9 cellular contexts compared by ENCODE assay signal in genomic region chr12:107320929-107321618, GRCh38.
DNase-seq lines count a peak whose midpoint lies in the region; ATAC-seq and TF ChIP-seq lines count a peak whose summit lies in the region.
"Had no signal": no experiment of that assay in that cellular context is flagged by ENCODE, and none has a peak within 500 bp of the region (broad histone marks: within the 10 kb centered on the region; RNA-seq: fewer than 3 reads in every experiment).

No MANE protein-coding gene starts in this region.

- TF ChIP-seq CTCF in right atrium auricular region (IDR thresholded peaks at IDR 0.05) (no peak), spleen (IDR thresholded peaks at IDR 0.05 in 8 of 11, conservative IDR thresholded peaks at IDR 0.05 in 3 of 11) (no peak)

- H3K27ac ChIP-seq in right atrium auricular region (no peak overlapping the region), spleen (peak overlapping the region in 3 of 8 donors; percentile 30 to 69 (median 63))

- intact Hi-C loops in spleen (cut with DNase I; ENCODE audit: low total_unique reads), result no loop called here

- ATAC-seq in HG02973 (IDR thresholded peaks at IDR 0.05; ENCODE audit: unreplicated experiment), result no peak

- H3K27me3 ChIP-seq in right atrium auricular region, result no peaks in the 10 kb centered on the region
- peaks cover 0 to 84% (median 44%) of the 10 kb centered on the region in 7 donors for H3K27me3 ChIP-seq in spleen (replicated peaks in 1 of 7)

- peaks cover 0 to 30% of the 10 kb centered on the region in 2 donors for H3K4me1 ChIP-seq in right atrium auricular region
- H3K4me1 ChIP-seq in spleen, result peaks cover 18 to 59% (median 44%) of the 10 kb centered on the region in 6 donors

- H3K4me3 ChIP-seq in right atrium auricular region, result peak overlapping the region; percentile 29 to 51
- H3K4me3 ChIP-seq in spleen, result peak overlapping the region in 7 of 8 donors; percentile 24 to 73 (median 49)
- H3K4me3 ChIP-seq: lung had no signal

- 0 to 2% (median 0%) methylated on average over 34 to 42 of the region's 42 CpGs for WGBS in spleen, 5 donors

- peak; percentile 19 for DNase-seq in DMS114 treated with DMSO at 0.1 percent for 48 hours (lab: John Stamatoyannopoulos, UW; ENCODE audit: unreplicated experiment)
- DNase-seq in NOMO-1 treated with dmso at 0.1 percent for 144 hours (lab: John Stamatoyannopoulos, UW; ENCODE audit: unreplicated experiment), result peak; percentile 22
- peak; percentile 72 for DNase-seq in activated naive CD4-positive, alpha-beta T cell treated with Interleukin-2 at 50 U/mL for 16 hours
- DNase-seq in right atrium auricular region (ENCODE audit: low spot score), result no peak
- DNase-seq in spleen, result peak; percentile 80
- DNase-seq in dedifferentiated amniotic fluid mesenchymal stem cell (ENCODE audit: extremely low spot score), result no peak
- no peak for DNase-seq in HUDEP-2 (lab: John Stamatoyannopoulos, UW; ENCODE audit: unreplicated experiment in 76 of 76)

- no peak for TF ChIP-seq POLR2A in spleen (IDR thresholded peaks at IDR 0.05)

- H3K36me3 ChIP-seq in right atrium auricular region, result no peaks in the 10 kb centered on the region
- no peaks in the 10 kb centered on the region for H3K36me3 ChIP-seq in spleen

- H3K9me3 ChIP-seq in right atrium auricular region, result no peaks in the 10 kb centered on the region
- no peaks in the 10 kb centered on the region for H3K9me3 ChIP-seq in spleen

Comparison
In these comparisons a context has a peak if more than half of its experiments do, and no peak if none do; other contexts are left out.
1. DNase-seq: peak in DMS114 treated with DMSO at 0.1 percent for 48 hours (single experiment), NOMO-1 treated with dmso at 0.1 percent for 144 hours (single experiment), activated naive CD4-positive, alpha-beta T cell treated with Interleukin-2 at 50 U/mL for 16 hours (single experiment) and spleen (single experiment); none in right atrium auricular region (single experiment), dedifferentiated amniotic fluid mesenchymal stem cell (single experiment) and HUDEP-2 (0 of 76).